ENCODE assay signal across 8 cellular contexts in genomic region chrX:149962859-149963757, GRCh38. TPM values are rescaled to one million over a fixed set of nuclear protein-coding genes. Genes with fewer than 3 reads are reported as not detected.
DNase-seq lines count a peak whose midpoint lies in the region; ATAC-seq and TF ChIP-seq lines count a peak whose summit lies in the region.

No MANE protein-coding gene starts in this region.

- H3K36me3 ChIP-seq in adipocyte (ENCODE audit: control insufficient read depth, insufficient read depth, low read length, severe bottlenecking): no peaks in the 10 kb centered on the region
- peaks cover 0 to 39% (median 0%) of the 10 kb centered on the region in 9 donors for H3K36me3 ChIP-seq in heart right ventricle

- peak; percentile 83 for ATAC-seq in HG02852 (IDR thresholded peaks at IDR 0.05; ENCODE audit: unreplicated experiment)
- ATAC-seq in heart right ventricle: peak; percentile 79 to 94 (median 88)

- no peak overlapping the region for H3K27ac ChIP-seq in heart right ventricle

- H3K4me3 ChIP-seq in adipocyte (ENCODE audit: low read length) (no peak overlapping the region), heart right ventricle (no peak overlapping the region), retinal pigment epithelial cell (ENCODE audit: low read length) (no peak overlapping the region)

- DNase-seq in ACHN (peak; percentile 57), GM04504 (ENCODE audit: low read depth) (peak; percentile 49), NCI-H2227 treated with DMSO at 0.1 percent for 48 hours (lab: John Stamatoyannopoulos, UW) (peak; percentile 51), adipocyte (ENCODE audit: low read depth) (peak; percentile 78), heart right ventricle (peak in 1 of 2 donors; percentile 42), retinal pigment epithelial cell (ENCODE audit: low read depth) (no peak), cortex of kidney (lab: John Stamatoyannopoulos, UW) (no peak)

- no peaks in the 10 kb centered on the region for H3K27me3 ChIP-seq in adipocyte (replicated peaks; ENCODE audit: control insufficient read depth, insufficient read depth, low read length)
- H3K27me3 ChIP-seq in heart right ventricle: no peaks in the 10 kb centered on the region

- 34 to 43% methylated on average over 9 of the region's 9 CpGs for WGBS in heart right ventricle, 2 donors

- H3K9ac ChIP-seq in adipocyte (ENCODE audit: low read length): no peak overlapping the region

- intact Hi-C loops in heart right ventricle (cut with DNase I): loop anchor here in 6 of 10 donors (2.0 to 10.0 kb wide), 8 partner anchors 242 to 754 kb away; partner anchors contain the start of gene MAMLD1 (in 5 of the 6)

- in situ Hi-C loops in ACHN (cut with HindIII; ENCODE audit: low pct_ligation_motif_present, low pct_unique_long_range_greater_than_20kb, low sequenced_read_pairs): no loop called here

- TF ChIP-seq CTCF in heart right ventricle (IDR thresholded peaks at IDR 0.05) (peak in 8 of 9 donors; percentile 18 to 76 (median 69)), retinal pigment epithelial cell (conservative IDR thresholded peaks at IDR 0.05; ENCODE audit: low read depth, low read length) (peak; percentile 68)

- H3K4me1 ChIP-seq in adipocyte (ENCODE audit: control insufficient read depth, insufficient read depth, low read length) (no peaks in the 10 kb centered on the region), heart right ventricle (peaks cover 0 to 9% (median 0%) of the 10 kb centered on the region in 9 donors)

- H3K9me3 ChIP-seq in adipocyte (ENCODE audit: control insufficient read depth, low read length): no peaks in the 10 kb centered on the region
- no peaks in the 10 kb centered on the region for H3K9me3 ChIP-seq in heart right ventricle

RNA-seq across cellular contexts. Expression of gene EOLA2, which starts 24.8 kb away (rescaled TPM):
- total RNA-seq in heart right ventricle: 10 to 100 TPM; 19.0 to 28.2 (median 23.9) TPM
- 10 to 100 TPM; 16.4 to 39.2 TPM for polyA plus RNA-seq in heart right ventricle

RNA-seq across cellular contexts. Expression of gene HSFX4, which starts 33.7 kb away (rescaled TPM):
- not detected for total RNA-seq in heart right ventricle
- under 1 TPM in 1 of 2 donors, not detected in 1; 0.07 TPM for polyA plus RNA-seq in heart right ventricle

Comparison
In these comparisons a context has a peak if more than half of its experiments do, and no peak if none do; other contexts are left out.
1. DNase-seq: peak in ACHN (single experiment), GM04504 (single experiment), NCI-H2227 treated with DMSO at 0.1 percent for 48 hours (single experiment) and adipocyte (single experiment); none in retinal pigment epithelial cell (single experiment) and cortex of kidney (single experiment).